ENCODE assay signal across 8 cellular contexts in the genomic region with DNA sequence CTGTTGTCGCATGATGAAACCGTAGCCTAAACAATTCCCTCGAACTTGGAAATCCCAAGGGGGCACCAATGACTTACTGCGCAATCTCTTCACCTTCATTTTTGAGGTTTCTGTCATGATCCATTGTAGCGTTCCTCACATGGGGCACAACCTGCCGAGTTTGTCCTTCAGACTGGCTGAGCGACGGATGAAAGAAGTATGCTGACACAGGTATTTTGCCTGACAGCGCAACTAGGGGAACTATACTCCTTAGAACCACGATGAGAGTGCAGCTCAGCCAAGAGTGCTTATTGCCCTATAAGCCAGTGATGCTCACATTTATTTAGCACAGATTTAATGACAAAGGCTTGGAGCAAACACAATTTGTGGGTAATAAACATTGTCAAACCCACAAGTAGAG.
"Had no signal": no experiment of that assay in that cellular context is flagged by ENCODE, and none has a peak within 500 bp of the region (broad histone marks: within the 10 kb centered on the region; RNA-seq: fewer than 3 reads in every experiment).

No MANE protein-coding gene starts in this region.

- H3K36me3 ChIP-seq: HAP-1 had no signal

- H3K27ac ChIP-seq: GM23248 had no signal

- H3K4me1 ChIP-seq: HAP-1 had no signal

- H3K9ac ChIP-seq: GM23248 had no signal

- FAIRE-seq: HTR-8/SVneo had no signal

- H2AFZ ChIP-seq: GM23248 had no signal

- DNase-seq: GM23248, GOT3, H7, HFFc6, KG1 had no signal

- ATAC-seq: HCT116 had no signal

- H3K4me3 ChIP-seq: GM23248, HAP-1 had no signal
